In the genomic region with DNA sequence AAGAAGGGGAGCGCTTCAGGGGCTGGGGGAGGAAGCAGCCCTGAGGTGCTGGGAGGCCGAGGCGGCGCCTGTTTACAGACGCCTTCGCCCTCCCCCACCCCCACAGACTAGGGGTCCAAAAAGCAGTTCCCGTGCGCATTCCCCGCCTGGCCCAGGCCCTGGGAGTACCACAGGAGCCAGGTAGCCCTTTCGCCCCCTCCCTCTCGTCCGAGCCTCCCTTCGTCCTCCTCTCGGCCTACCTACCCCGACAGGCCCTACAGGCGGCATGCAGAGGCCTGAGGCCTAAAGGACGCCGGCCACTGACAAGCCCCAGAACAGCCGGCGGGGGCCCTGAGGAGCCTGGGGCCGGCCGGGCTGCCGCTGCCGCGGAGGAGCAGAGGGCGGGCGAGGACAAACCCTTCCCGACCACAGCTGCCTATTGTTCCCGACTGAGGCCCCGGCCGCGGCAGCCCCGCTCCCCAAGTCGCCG, we compare ENCODE assay signal across 8 cellular contexts. TPM values are rescaled to one million over a fixed set of nuclear protein-coding genes. Genes with fewer than 3 reads are reported as not detected.
DNase-seq lines count a peak whose midpoint lies in the region; ATAC-seq, FAIRE-seq and TF ChIP-seq lines count a peak whose summit lies in the region.

No MANE protein-coding gene starts in this region.

- WGBS in ectodermal cell, 2 experiments, result 0% methylated on average over 35 of the region's 35 CpGs

- H3K36me3 ChIP-seq in ectodermal cell (ENCODE audit: control insufficient read depth, insufficient read depth, low read length) (no peaks in the 10 kb centered on the region), lower lobe of right lung (no peaks in the 10 kb centered on the region)

- ATAC-seq in lower lobe of right lung, result peak; percentile 71 to 78

- TF ChIP-seq CTCF in lower lobe of right lung (IDR thresholded peaks at IDR 0.05), result no peak

- H3K4me3 ChIP-seq in ectodermal cell (ENCODE audit: insufficient read depth, low read depth, low read length) (peak overlapping the region; percentile 95), lower lobe of right lung (peak overlapping the region; percentile 89)

- no peak for TF ChIP-seq POLR2A in GM12891 (IDR thresholded peaks at IDR 0.05; ENCODE audit: low read depth, low read length)

- FAIRE-seq in GM12891 (lab: Jason Lieb, UNC), result no peak

- DNase-seq in GM12891 (ENCODE audit: insufficient read length, low spot score) (peak; percentile 21), H4 (ENCODE audit: low spot score) (peak; percentile 10), LHCN-M2 (ENCODE audit: low read depth) (peak; percentile 47), lower lobe of right lung (peak; percentile 68), amniotic stem cell (lab: John Stamatoyannopoulos, UW) (no peak)
- peak; percentile 18 for DNase-seq in activated CD4-positive, alpha-beta T cell treated with anti-CD3 and anti-CD28 coated beads for 1 hour
- DNase-seq in stimulated activated CD8-positive, alpha-beta memory T cell treated with anti-CD3 and anti-CD28 coated beads, Interleukin-12 subunit alpha, Interleukin-12 subunit beta, amount 100 ng/mL, for 4 hours (ENCODE audit: low read depth), result peak; percentile 17

- peaks cover 16% of the 10 kb centered on the region for H3K4me1 ChIP-seq in ectodermal cell (ENCODE audit: control insufficient read depth, insufficient read depth, low read length)
- H3K4me1 ChIP-seq in lower lobe of right lung, result peaks cover 55% of the 10 kb centered on the region

- H3K9me3 ChIP-seq in ectodermal cell (ENCODE audit: control insufficient read depth, low read length) (no peaks in the 10 kb centered on the region), lower lobe of right lung (no peaks in the 10 kb centered on the region)

- H3K27me3 ChIP-seq in ectodermal cell (ENCODE audit: control insufficient read depth, insufficient read depth, low read length, poor library complexity, severe bottlenecking) (no peaks in the 10 kb centered on the region), lower lobe of right lung (ENCODE audit: low read depth) (no peaks in the 10 kb centered on the region)

- H3K27ac ChIP-seq in ectodermal cell (ENCODE audit: insufficient read depth, low read depth, low read length, poor library complexity, severe bottlenecking) (peak overlapping the region; percentile 98), lower lobe of right lung (peak overlapping the region; percentile 96)

- intact Hi-C loops in lower lobe of right lung (cut with DNase I), result no loop called here

TF ChIP-seq in GM12891, 5 proteins besides CTCF, POLR2A, EP300 and RAD21:
- no peak for TF ChIP-seq POLR2AphosphoS5 (IDR thresholded peaks at IDR 0.05; ENCODE audit: low read depth, low read length)
- TF ChIP-seq SPI1 (IDR thresholded peaks at IDR 0.05; ENCODE audit: low read depth, low read length), result no peak
- no peak for TF ChIP-seq PAX5 (IDR thresholded peaks at IDR 0.05; ENCODE audit: insufficient read depth, low read length, severe bottlenecking)
- TF ChIP-seq POU2F2 (IDR thresholded peaks at IDR 0.05; ENCODE audit: low read depth, low read length), result no peak
- TF ChIP-seq TAF1 (IDR thresholded peaks at IDR 0.05; ENCODE audit: low read depth, low read length), result no peak

RNA-seq across cellular contexts. Expression of gene RC3H1, which starts 0.5 kb away (rescaled TPM):
- polyA plus RNA-seq in GM12891 (2012; ENCODE audit: low read depth, missing spikeins), result 1.7 TPM
- total RNA-seq in H4 (2014; rRNA removed; shearing (Covaris generic)), result 8.8 and 9.5 TPM in 2 replicates
- 12.4 and 13.4 TPM in 2 replicates for total RNA-seq in LHCN-M2 (2014; rRNA removed)
- 2.4 TPM for polyA plus RNA-seq in LHCN-M2 (2012)
- 14.2 TPM for polyA plus RNA-seq in ectodermal cell (2013, experiment 1 of 4)
- polyA plus RNA-seq in ectodermal cell (2013, experiment 2 of 4), result 20.0 TPM
- 11.9 TPM for polyA plus RNA-seq in ectodermal cell (2013, experiment 3 of 4)
- 11.5 TPM for polyA plus RNA-seq in ectodermal cell (2013, experiment 4 of 4)
- total RNA-seq in lower lobe of right lung, result 41.1 TPM
